ENCODE assay signal across 14 cellular contexts in the genomic region with DNA sequence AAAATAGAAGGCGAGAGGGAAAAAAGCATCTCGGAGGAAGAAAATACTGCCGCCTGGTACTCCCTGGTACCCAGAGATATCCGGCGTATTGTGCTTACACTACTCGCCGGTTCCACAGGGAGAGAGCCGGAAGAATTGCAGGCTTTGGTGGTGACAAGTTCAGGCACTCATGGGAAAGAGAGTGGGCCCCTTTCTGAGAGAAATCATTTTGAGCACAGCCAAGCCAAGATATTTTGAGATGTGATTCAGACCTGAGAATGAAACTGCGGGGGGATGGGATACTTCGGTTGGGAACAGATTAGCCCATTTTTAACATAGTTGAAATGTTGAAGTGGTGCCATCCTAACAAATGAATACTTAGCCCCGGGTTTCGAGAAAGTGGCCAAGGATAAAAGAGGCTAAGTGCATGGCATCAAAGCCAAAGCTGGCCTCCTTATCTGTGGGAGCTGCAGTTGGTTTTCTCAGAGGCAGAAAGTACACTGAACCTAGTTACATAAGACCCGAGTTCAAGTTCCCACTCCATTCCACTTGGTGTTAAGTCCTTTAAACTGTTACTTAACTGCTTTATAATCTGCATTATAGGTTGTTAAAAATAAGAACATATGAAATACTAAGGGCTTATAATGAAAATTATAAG.
"Had no signal": no experiment of that assay in that cellular context is flagged by ENCODE, and none has a peak within 500 bp of the region (broad histone marks: within the 10 kb centered on the region; RNA-seq: fewer than 3 reads in every experiment).

No MANE protein-coding gene starts in this region.

- DNase-seq: activated CD4-positive, alpha-beta T cell treated with anti-CD3 and anti-CD28 coated beads for 4 hours; activated naive CD4-positive, alpha-beta T cell treated with Interleukin-2 at 50 U/mL for 16 hours; activated naive CD8-positive, alpha-beta T cell treated with anti-CD3 and anti-CD28 coated beads, Interleukin-2, amount 50 U/mL, for 24 hours; body of pancreas; esophagus squamous epithelium; foreskin keratinocyte; ovary; stimulated activated CD4-positive, alpha-beta T cell treated with anti-CD3 and anti-CD28 coated beads, Interleukin-4, amount 100 ng/mL, for 4 hours; stimulated activated naive CD8-positive, alpha-beta T cell treated with anti-CD3 and anti-CD28 coated beads, Interleukin-15, amount 100 ng/mL, for 72 hours; T-cell; tibial artery; WERI-Rb-1 had no signal

- ATAC-seq: activated naive CD8-positive, alpha-beta T cell treated with anti-CD3 and anti-CD28 coated beads, Interleukin-2, amount 50 U/mL, for 24 hours; body of pancreas; foreskin keratinocyte; stimulated activated naive CD8-positive, alpha-beta T cell treated with anti-CD3 and anti-CD28 coated beads, Interleukin-15, amount 100 ng/mL, for 72 hours; T-cell had no signal

- H3K4me3 Mint-ChIP-seq: activated naive CD8-positive, alpha-beta T cell treated with anti-CD3 and anti-CD28 coated beads, Interleukin-2, amount 50 U/mL, for 24 hours; neural progenitor cell; stimulated activated naive CD8-positive, alpha-beta T cell treated with anti-CD3 and anti-CD28 coated beads, Interleukin-15, amount 100 ng/mL, for 72 hours; T-cell had no signal

- H3K36me3 Mint-ChIP-seq: T-cell had no signal

- H3K4me1 Mint-ChIP-seq: activated naive CD8-positive, alpha-beta T cell treated with anti-CD3 and anti-CD28 coated beads, Interleukin-2, amount 50 U/mL, for 24 hours; neural progenitor cell; stimulated activated naive CD8-positive, alpha-beta T cell treated with anti-CD3 and anti-CD28 coated beads, Interleukin-15, amount 100 ng/mL, for 72 hours; T-cell had no signal

- H3K9me3 Mint-ChIP-seq: activated naive CD8-positive, alpha-beta T cell treated with anti-CD3 and anti-CD28 coated beads, Interleukin-2, amount 50 U/mL, for 24 hours; neural progenitor cell; stimulated activated naive CD8-positive, alpha-beta T cell treated with anti-CD3 and anti-CD28 coated beads, Interleukin-15, amount 100 ng/mL, for 72 hours; T-cell had no signal

- H3K27me3 Mint-ChIP-seq: activated naive CD8-positive, alpha-beta T cell treated with anti-CD3 and anti-CD28 coated beads, Interleukin-2, amount 50 U/mL, for 24 hours; stimulated activated naive CD8-positive, alpha-beta T cell treated with anti-CD3 and anti-CD28 coated beads, Interleukin-15, amount 100 ng/mL, for 72 hours had no signal

- H3K27ac Mint-ChIP-seq: activated naive CD8-positive, alpha-beta T cell treated with anti-CD3 and anti-CD28 coated beads, Interleukin-2, amount 50 U/mL, for 24 hours; neural progenitor cell; stimulated activated naive CD8-positive, alpha-beta T cell treated with anti-CD3 and anti-CD28 coated beads, Interleukin-15, amount 100 ng/mL, for 72 hours; T-cell had no signal

- H3K4me3 ChIP-seq: body of pancreas, esophagus squamous epithelium, neural progenitor cell, ovary, skin epidermis had no signal
